In the genomic region with DNA sequence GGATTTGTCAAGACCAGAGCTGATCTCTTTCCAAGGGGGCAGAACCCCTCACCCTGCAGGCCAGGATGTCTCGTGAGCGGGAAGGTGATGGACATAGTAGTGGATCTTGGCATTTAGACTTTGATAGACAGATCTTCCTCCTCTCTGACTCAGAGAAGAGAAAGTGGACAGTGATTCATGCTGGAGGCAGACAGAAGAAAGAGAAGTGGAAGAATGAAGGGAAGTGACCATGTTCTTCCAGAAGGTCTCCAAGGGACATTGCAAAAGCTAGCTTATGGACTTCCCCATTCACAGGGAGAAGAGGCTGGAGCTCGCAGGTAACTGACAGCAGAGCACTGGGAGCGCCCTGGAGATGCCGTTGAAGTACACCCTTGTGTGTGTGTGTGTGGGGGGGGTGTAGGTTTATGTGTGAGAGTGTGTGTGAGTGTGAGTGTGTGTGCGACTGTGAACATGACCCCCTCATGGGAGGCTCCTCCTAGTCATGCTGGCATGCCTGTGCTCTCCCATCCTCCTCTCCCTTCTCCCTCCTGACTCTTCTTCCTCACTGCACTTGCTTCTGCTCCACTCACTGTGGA, we compare ENCODE assay signal across 21 cellular contexts. TPM values are rescaled to one million over a fixed set of nuclear protein-coding genes. Genes with fewer than 3 reads are reported as not detected.
DNase-seq lines count a peak whose midpoint lies in the region; ATAC-seq and TF ChIP-seq lines count a peak whose summit lies in the region.
"Had no signal": no experiment of that assay in that cellular context is flagged by ENCODE, and none has a peak within 500 bp of the region (broad histone marks: within the 10 kb centered on the region; RNA-seq: fewer than 3 reads in every experiment).

No MANE protein-coding gene starts in this region.

- TF ChIP-seq CTCF in gastroesophageal sphincter (IDR thresholded peaks at IDR 0.05) (no peak), Caco-2 (IDR thresholded peaks at IDR 0.05; ENCODE audit: insufficient read depth in 1 of 2, low read depth in 1 of 2, low read length in 1 of 2, severe bottlenecking in 1 of 2, unreplicated experiment in 1 of 2) (no peak)

- POLR2A ChIA-PET in Caco-2 (lab: Charles Lee): no interaction called here

- H3K27me3 ChIP-seq in gastroesophageal sphincter (peaks cover 44% of the 10 kb centered on the region), Caco-2 (replicated peaks; ENCODE audit: control insufficient read depth, insufficient read depth, low read length) (peaks cover 1% of the 10 kb centered on the region; the same call in 1 of the 2 replicates)

- CTCF ChIA-PET in Caco-2 (lab: Charles Lee): no interaction called here

- H3K9me3 ChIP-seq in gastroesophageal sphincter (no peaks in the 10 kb centered on the region), Caco-2 (no peaks in the 10 kb centered on the region)
- H3K9me3 ChIP-seq: BLaER1 had no signal

- no peak for TF ChIP-seq POLR2A in gastroesophageal sphincter (IDR thresholded peaks at IDR 0.05)

- H3K9me3 Mint-ChIP-seq in Caco-2 (ENCODE audit: unreplicated experiment): no peaks in the 10 kb centered on the region

- H3K27ac ChIP-seq in gastroesophageal sphincter: no peak overlapping the region
- H3K27ac ChIP-seq: BLaER1 had no signal

- H3K4me1 Mint-ChIP-seq in Caco-2 (ENCODE audit: low read depth, unreplicated experiment): peaks cover 6% of the 10 kb centered on the region

- H3K4me3 Mint-ChIP-seq in Caco-2 (ENCODE audit: unreplicated experiment): no peak overlapping the region
- H3K4me3 Mint-ChIP-seq: IgD-negative memory B cell had no signal

- H3K36me3 Mint-ChIP-seq in Caco-2 (ENCODE audit: insufficient read depth, unreplicated experiment): no peaks in the 10 kb centered on the region

- H3K36me3 ChIP-seq in gastroesophageal sphincter (no peaks in the 10 kb centered on the region), Caco-2 (ENCODE audit: control insufficient read depth, insufficient read depth, low read length) (no peaks in the 10 kb centered on the region)
- H3K36me3 ChIP-seq: BLaER1 had no signal

- 81 to 86% methylated on average over 6 of the region's 6 CpGs for WGBS in gastroesophageal sphincter (ENCODE audit: low coverage in 1 of 2), 2 donors

- intact Hi-C loops in Caco-2 (cut with micrococcal nuclease; ENCODE audit: unreplicated experiment): no loop called here

- peaks cover 29% of the 10 kb centered on the region for H3K27me3 Mint-ChIP-seq in Caco-2 (ENCODE audit: insufficient read depth, unreplicated experiment)

- no TSS peak for BruUV-seq in Caco-2 (replicated peaks; lab: Mats Ljungman, UMichigan)

- H3K27ac Mint-ChIP-seq in Caco-2 (ENCODE audit: unreplicated experiment): no peak overlapping the region
- H3K27ac Mint-ChIP-seq: IgD-negative memory B cell had no signal

- ATAC-seq in gastroesophageal sphincter: peak; percentile 13
- no peak for ATAC-seq in HG03457 (IDR thresholded peaks at IDR 0.05; ENCODE audit: unreplicated experiment)
- ATAC-seq: GM12878 had no signal

- H3K4me3 ChIP-seq in gastroesophageal sphincter (no peak overlapping the region), Caco-2 (ENCODE audit: low read depth, low read length) (no peak overlapping the region)
- H3K4me3 ChIP-seq: BLaER1, GM12878 had no signal

- H3K4me1 ChIP-seq in gastroesophageal sphincter (peaks cover 0 to 13% (median 5%) of the 10 kb centered on the region in 3 donors), Caco-2 (no peaks in the 10 kb centered on the region)

- DNase-seq in SKM-1 treated with dmso at 0.1 percent for 144 hours (lab: John Stamatoyannopoulos, UW; ENCODE audit: unreplicated experiment) (peak; percentile 1), SKM-1 (lab: John Stamatoyannopoulos, UW; ENCODE audit: unreplicated experiment) (no peak), MV-4-11 (lab: John Stamatoyannopoulos, UW) (peak; percentile 50), Caco-2 (no peak)
- DNase-seq in stimulated activated CD8-positive, alpha-beta memory T cell treated with anti-CD3 and anti-CD28 coated beads, Interleukin-4, amount 100 ng/mL, for 48 hours: peak; percentile 18
- DNase-seq in activated CD4-positive, alpha-beta T cell treated with anti-CD3 and anti-CD28 coated beads for 4 hours: no peak
- DNase-seq: 8988T, DND-41, GDM1, NCI-H1092, NCI-H146, NCI-H2081, NCI-H748 treated with DMSO at 0.1 percent for 48 hours had no signal

- TF ChIP-seq EP300 in gastroesophageal sphincter (IDR thresholded peaks at IDR 0.05): no peak

RNA-seq across cellular contexts. Expression of a gene that starts 8.0 kb away (rescaled TPM):
- total RNA-seq in gastroesophageal sphincter (under 1 TPM in 2 of 4 donors, not detected in 2; 0.23 to 0.62 TPM), Caco-2 (2022) (not detected in 2 replicates)
- total RNA-seq: GM12878, H4, LHCN-M2, SK-MEL-5 had no signal

RNA-seq across cellular contexts. Expression of a gene that starts 35.6 kb away (rescaled TPM):
- 1 to 10 TPM in 1 of 4 donors, not detected in 3; 7.3 TPM for total RNA-seq in gastroesophageal sphincter
- total RNA-seq in Caco-2 (2022): 8.1 and 8.5 TPM in 2 replicates
- total RNA-seq: GM12878 had no signal

Comparison
In these comparisons a context has a peak if more than half of its experiments do, and no peak if none do; other contexts are left out.
1. DNase-seq: peak in SKM-1 treated with dmso at 0.1 percent for 144 hours (single experiment), MV-4-11 (single experiment) and stimulated activated CD8-positive, alpha-beta memory T cell treated with anti-CD3 and anti-CD28 coated beads, Interleukin-4, amount 100 ng/mL, for 48 hours (single experiment); none in SKM-1 (single experiment), activated CD4-positive, alpha-beta T cell treated with anti-CD3 and anti-CD28 coated beads for 4 hours (0 of 2) and Caco-2 (0 of 2).